Comparison of ENCODE assay signal across 19 cellular contexts in genomic region chr12:112304411-112304810, GRCh38.
"Had no signal": no experiment of that assay in that cellular context is flagged by ENCODE, and none has a peak within 500 bp of the region (broad histone marks: within the 10 kb centered on the region; RNA-seq: fewer than 3 reads in every experiment).

No MANE protein-coding gene starts in this region.

- H3K4me3 ChIP-seq: spleen, thoracic aorta, upper lobe of right lung had no signal

- H3K27me3 ChIP-seq: spleen, upper lobe of right lung had no signal

- H3K27ac ChIP-seq: spleen, thoracic aorta, upper lobe of right lung had no signal

- H3K4me3 Mint-ChIP-seq: activated B cell treated with CpG ODN at 0.5 μM for 24 hours; activated CD8-positive, alpha-beta T cell treated with anti-CD3 and anti-CD28 coated beads for 36 hours; activated T-cell treated with anti-CD3 and anti-CD28 coated beads, Interleukin-2, amount 50 U/mL, for 4 hours; natural killer cell treated with Interleukin-12 subunit alpha and Interleukin-12 subunit beta and Interleukin-15 and Interleukin-18, amount 100 ng/mL, for 72 hours; stimulated activated naive CD8-positive, alpha-beta T cell treated with anti-CD3 and anti-CD28 coated beads, Interleukin-15, amount 100 ng/mL, for 72 hours had no signal

- ATAC-seq: activated CD8-positive, alpha-beta T cell treated with anti-CD3 and anti-CD28 coated beads for 36 hours; activated T-cell treated with anti-CD3 and anti-CD28 coated beads, Interleukin-2, amount 50 U/mL, for 4 hours; esophagus mucosa; natural killer cell treated with Interleukin-12 subunit alpha and Interleukin-12 subunit beta and Interleukin-15 and Interleukin-18, amount 100 ng/mL, for 72 hours; right cardiac atrium; stimulated activated naive CD8-positive, alpha-beta T cell treated with anti-CD3 and anti-CD28 coated beads, Interleukin-15, amount 100 ng/mL, for 72 hours; upper lobe of right lung had no signal

- H3K9me3 ChIP-seq: spleen, thoracic aorta, upper lobe of right lung had no signal

- DNase-seq: activated B cell treated with CpG ODN at 0.5 μM for 24 hours; activated CD4-positive, alpha-beta T cell treated with anti-CD3 and anti-CD28 coated beads for 48 hours; activated CD8-positive, alpha-beta T cell treated with anti-CD3 and anti-CD28 coated beads for 36 hours; activated effector memory CD4-positive, alpha-beta T cell treated with Interleukin-2 at 50 U/mL for 16 hours; activated naive CD4-positive, alpha-beta T cell treated with anti-CD3 and anti-CD28 coated beads, Interleukin-2, amount 50 U/mL, for 16 hours; activated T-cell treated with anti-CD3 and anti-CD28 coated beads, Interleukin-2, amount 50 U/mL, for 4 hours; caudate nucleus; hypothalamus; kidney; mesenchymal stem cell; right cardiac atrium; spleen; stimulated activated naive CD8-positive, alpha-beta T cell treated with anti-CD3 and anti-CD28 coated beads, Interleukin-15, amount 100 ng/mL, for 72 hours; T-helper 2 cell; upper lobe of right lung had no signal

- H3K27ac Mint-ChIP-seq: activated B cell treated with CpG ODN at 0.5 μM for 24 hours; activated CD8-positive, alpha-beta T cell treated with anti-CD3 and anti-CD28 coated beads for 36 hours; progenitor cell of endocrine pancreas; stimulated activated naive CD8-positive, alpha-beta T cell treated with anti-CD3 and anti-CD28 coated beads, Interleukin-15, amount 100 ng/mL, for 72 hours had no signal

- H3K9me3 Mint-ChIP-seq: activated B cell treated with CpG ODN at 0.5 μM for 24 hours; activated CD8-positive, alpha-beta T cell treated with anti-CD3 and anti-CD28 coated beads for 36 hours; activated T-cell treated with anti-CD3 and anti-CD28 coated beads, Interleukin-2, amount 50 U/mL, for 4 hours; natural killer cell treated with Interleukin-12 subunit alpha and Interleukin-12 subunit beta and Interleukin-15 and Interleukin-18, amount 100 ng/mL, for 72 hours; stimulated activated naive CD8-positive, alpha-beta T cell treated with anti-CD3 and anti-CD28 coated beads, Interleukin-15, amount 100 ng/mL, for 72 hours had no signal
